1 cellular context compared by ENCODE assay signal in genomic region chr3:64417816-64418215, GRCh38.
TF ChIP-seq lines count a peak whose summit lies in the region.

No MANE protein-coding gene starts in this region.

TF ChIP-seq in GM23338, 12 proteins besides CTCF, POLR2A, EP300 and RAD21 (continued from another document):
- TF ChIP-seq, protein P1, sequence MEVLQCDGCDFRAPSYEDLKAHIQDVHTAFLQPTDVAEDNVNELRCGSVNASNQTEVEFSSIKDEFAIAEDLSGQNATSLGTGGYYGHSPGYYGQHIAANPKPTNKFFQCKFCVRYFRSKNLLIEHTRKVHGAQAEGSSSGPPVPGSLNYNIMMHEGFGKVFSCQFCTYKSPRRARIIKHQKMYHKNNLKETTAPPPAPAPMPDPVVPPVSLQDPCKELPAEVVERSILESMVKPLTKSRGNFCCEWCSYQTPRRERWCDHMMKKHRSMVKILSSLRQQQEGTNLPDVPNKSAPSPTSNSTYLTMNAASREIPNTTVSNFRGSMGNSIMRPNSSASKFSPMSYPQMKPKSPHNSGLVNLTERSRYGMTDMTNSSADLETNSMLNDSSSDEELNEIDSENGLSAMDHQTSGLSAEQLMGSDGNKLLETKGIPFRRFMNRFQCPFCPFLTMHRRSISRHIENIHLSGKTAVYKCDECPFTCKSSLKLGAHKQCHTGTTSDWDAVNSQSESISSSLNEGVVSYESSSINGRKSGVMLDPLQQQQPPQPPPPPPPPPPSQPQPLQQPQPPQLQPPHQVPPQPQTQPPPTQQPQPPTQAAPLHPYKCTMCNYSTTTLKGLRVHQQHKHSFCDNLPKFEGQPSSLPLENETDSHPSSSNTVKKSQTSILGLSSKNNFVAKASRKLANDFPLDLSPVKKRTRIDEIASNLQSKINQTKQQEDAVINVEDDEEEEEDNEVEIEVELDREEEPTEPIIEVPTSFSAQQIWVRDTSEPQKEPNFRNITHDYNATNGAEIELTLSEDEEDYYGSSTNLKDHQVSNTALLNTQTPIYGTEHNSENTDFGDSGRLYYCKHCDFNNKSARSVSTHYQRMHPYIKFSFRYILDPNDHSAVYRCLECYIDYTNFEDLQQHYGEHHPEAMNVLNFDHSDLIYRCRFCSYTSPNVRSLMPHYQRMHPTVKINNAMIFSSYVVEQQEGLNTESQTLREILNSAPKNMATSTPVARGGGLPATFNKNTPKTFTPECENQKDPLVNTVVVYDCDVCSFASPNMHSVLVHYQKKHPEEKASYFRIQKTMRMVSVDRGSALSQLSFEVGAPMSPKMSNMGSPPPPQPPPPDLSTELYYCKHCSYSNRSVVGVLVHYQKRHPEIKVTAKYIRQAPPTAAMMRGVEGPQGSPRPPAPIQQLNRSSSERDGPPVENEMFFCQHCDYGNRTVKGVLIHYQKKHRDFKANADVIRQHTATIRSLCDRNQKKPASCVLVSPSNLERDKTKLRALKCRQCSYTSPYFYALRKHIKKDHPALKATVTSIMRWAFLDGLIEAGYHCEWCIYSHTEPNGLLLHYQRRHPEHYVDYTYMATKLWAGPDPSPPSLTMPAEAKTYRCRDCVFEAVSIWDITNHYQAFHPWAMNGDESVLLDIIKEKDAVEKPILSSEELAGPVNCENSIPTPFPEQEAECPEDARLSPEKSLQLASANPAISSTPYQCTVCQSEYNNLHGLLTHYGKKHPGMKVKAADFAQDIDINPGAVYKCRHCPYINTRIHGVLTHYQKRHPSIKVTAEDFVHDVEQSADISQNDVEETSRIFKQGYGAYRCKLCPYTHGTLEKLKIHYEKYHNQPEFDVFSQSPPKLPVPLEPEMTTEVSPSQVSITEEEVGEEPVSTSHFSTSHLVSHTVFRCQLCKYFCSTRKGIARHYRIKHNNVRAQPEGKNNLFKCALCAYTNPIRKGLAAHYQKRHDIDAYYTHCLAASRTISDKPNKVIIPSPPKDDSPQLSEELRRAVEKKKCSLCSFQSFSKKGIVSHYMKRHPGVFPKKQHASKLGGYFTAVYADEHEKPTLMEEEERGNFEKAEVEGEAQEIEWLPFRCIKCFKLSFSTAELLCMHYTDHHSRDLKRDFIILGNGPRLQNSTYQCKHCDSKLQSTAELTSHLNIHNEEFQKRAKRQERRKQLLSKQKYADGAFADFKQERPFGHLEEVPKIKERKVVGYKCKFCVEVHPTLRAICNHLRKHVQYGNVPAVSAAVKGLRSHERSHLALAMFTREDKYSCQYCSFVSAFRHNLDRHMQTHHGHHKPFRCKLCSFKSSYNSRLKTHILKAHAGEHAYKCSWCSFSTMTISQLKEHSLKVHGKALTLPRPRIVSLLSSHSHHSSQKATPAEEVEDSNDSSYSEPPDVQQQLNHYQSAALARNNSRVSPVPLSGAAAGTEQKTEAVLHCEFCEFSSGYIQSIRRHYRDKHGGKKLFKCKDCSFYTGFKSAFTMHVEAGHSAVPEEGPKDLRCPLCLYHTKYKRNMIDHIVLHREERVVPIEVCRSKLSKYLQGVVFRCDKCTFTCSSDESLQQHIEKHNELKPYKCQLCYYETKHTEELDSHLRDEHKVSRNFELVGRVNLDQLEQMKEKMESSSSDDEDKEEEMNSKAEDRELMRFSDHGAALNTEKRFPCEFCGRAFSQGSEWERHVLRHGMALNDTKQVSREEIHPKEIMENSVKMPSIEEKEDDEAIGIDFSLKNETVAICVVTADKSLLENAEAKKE (CRISPR knock-in tag; IDR thresholded peaks at IDR 0.05) = no peak
- TF ChIP-seq ZNF114 (CRISPR knock-in tag; IDR thresholded peaks at IDR 0.05) = no peak
- no peak for TF ChIP-seq NANOG (IDR thresholded peaks at IDR 0.05; ENCODE audit: borderline replicate concordance)
- no peak for TF ChIP-seq STAT1 (IDR thresholded peaks at IDR 0.05; ENCODE audit: unreplicated experiment)
- TF ChIP-seq CREB1 (CRISPR knock-in tag; IDR thresholded peaks at IDR 0.05; ENCODE audit: low read depth) = no peak
- no peak for TF ChIP-seq ZNF331 (CRISPR knock-in tag; IDR thresholded peaks at IDR 0.05; ENCODE audit: low read depth)
- no peak for TF ChIP-seq EZH2phosphoT487 (IDR thresholded peaks at IDR 0.05; ENCODE audit: unreplicated experiment)
